Comparison of ENCODE assay signal across 29 cellular contexts in genomic region chr9:84122572-84122971, GRCh38.
"Had no signal": no experiment of that assay in that cellular context is flagged by ENCODE, and none has a peak within 500 bp of the region (broad histone marks: within the 10 kb centered on the region; RNA-seq: fewer than 3 reads in every experiment).

No MANE protein-coding gene starts in this region.

- H3K36me3 Mint-ChIP-seq: activated CD8-positive, alpha-beta memory T cell treated with anti-CD3 and anti-CD28 coated beads, Interleukin-2, amount 10 ng/mL, durations not matched to agents 7 days and 5 days; activated naive CD4-positive, alpha-beta T cell treated with anti-CD3 and anti-CD28 coated beads, Interleukin-2, amount 10 ng/mL, durations not matched to agents 7 days and 5 days; brain had no signal

- H3K27ac Mint-ChIP-seq: activated CD4-positive, alpha-beta memory T cell treated with anti-CD3 and anti-CD28 coated beads, Interleukin-2, amount 10 ng/mL, durations not matched to agents 7 days and 5 days; activated CD8-positive, alpha-beta memory T cell treated with anti-CD3 and anti-CD28 coated beads, Interleukin-2, amount 10 ng/mL, durations not matched to agents 7 days and 5 days; activated naive CD4-positive, alpha-beta T cell treated with anti-CD3 and anti-CD28 coated beads, Interleukin-2, amount 10 ng/mL, durations not matched to agents 7 days and 5 days; activated naive CD8-positive, alpha-beta T cell; activated naive CD8-positive, alpha-beta T cell treated with anti-CD3 and anti-CD28 coated beads, Interleukin-2, amount 50 U/mL, for 24 hours had no signal

- H3K4me3 ChIP-seq: PC-9 had no signal

- H3K27ac ChIP-seq: PC-9, RWPE1, WERI-Rb-1 had no signal

- H3K4me1 Mint-ChIP-seq: activated naive CD4-positive, alpha-beta T cell treated with anti-CD3 and anti-CD28 coated beads, Interleukin-2, amount 10 ng/mL, durations not matched to agents 7 days and 5 days; activated naive CD8-positive, alpha-beta T cell treated with anti-CD3 and anti-CD28 coated beads, Interleukin-2, amount 50 U/mL, for 24 hours had no signal

- H3K4me3 Mint-ChIP-seq: activated CD4-positive, alpha-beta memory T cell treated with anti-CD3 and anti-CD28 coated beads, Interleukin-2, amount 10 ng/mL, durations not matched to agents 7 days and 5 days; activated CD8-positive, alpha-beta memory T cell treated with anti-CD3 and anti-CD28 coated beads, Interleukin-2, amount 10 ng/mL, durations not matched to agents 7 days and 5 days; activated naive CD4-positive, alpha-beta T cell treated with anti-CD3 and anti-CD28 coated beads, Interleukin-2, amount 10 ng/mL, durations not matched to agents 7 days and 5 days; activated naive CD8-positive, alpha-beta T cell; activated naive CD8-positive, alpha-beta T cell treated with anti-CD3 and anti-CD28 coated beads, Interleukin-2, amount 50 U/mL, for 24 hours had no signal

- H3K4me2 ChIP-seq: PC-9 had no signal

- H2AFZ ChIP-seq: PC-9 had no signal

- DNase-seq: activated CD4-positive, alpha-beta memory T cell treated with anti-CD3 and anti-CD28 coated beads, Interleukin-2, amount 10 ng/mL, durations not matched to agents 7 days and 5 days; activated CD4-positive, alpha-beta T cell treated with anti-CD3 and anti-CD28 coated beads for 1 hour; activated CD4-positive, alpha-beta T cell treated with anti-CD3 and anti-CD28 coated beads for 48 hours; activated CD4-positive, CD25-positive, alpha-beta regulatory T cell; activated CD8-positive, alpha-beta memory T cell treated with anti-CD3 and anti-CD28 coated beads for 24 hours; activated CD8-positive, alpha-beta memory T cell treated with anti-CD3 and anti-CD28 coated beads, Interleukin-2, amount 10 ng/mL, durations not matched to agents 7 days and 5 days; activated CD8-positive, alpha-beta memory T cell treated with anti-CD3 and anti-CD28 coated beads, Interleukin-2, amount 50 U/mL, for 48 hours; activated effector memory CD4-positive, alpha-beta T cell treated with Interleukin-2 at 50 U/mL for 16 hours; activated naive CD4-positive, alpha-beta T cell treated with anti-CD3 and anti-CD28 coated beads, Interleukin-2, amount 10 ng/mL, durations not matched to agents 7 days and 5 days; activated naive CD8-positive, alpha-beta T cell treated with anti-CD3 and anti-CD28 coated beads, Interleukin-2, amount 50 U/mL, for 24 hours; activated T-cell treated with anti-CD3 and anti-CD28 coated beads, Interleukin-2, amount 50 U/mL, for 48 hours; anterior cingulate cortex; caudate nucleus; cerebellar nuclear complex; NCI-H2171; NCI-H446; NK-92 treated with Interleukin-12 subunit alpha and Interleukin-12 subunit beta, amount 100 ng/mL, for 24 hours; PC-9; SIG-M5; SW 1271; T-helper 1 cell; T-helper 2 cell; T-helper 9 cell; WERI-Rb-1 had no signal

- ATAC-seq: activated CD8-positive, alpha-beta memory T cell treated with anti-CD3 and anti-CD28 coated beads, Interleukin-2, amount 10 ng/mL, durations not matched to agents 7 days and 5 days; activated naive CD8-positive, alpha-beta T cell treated with anti-CD3 and anti-CD28 coated beads, Interleukin-2, amount 50 U/mL, for 24 hours had no signal

- H3K36me3 ChIP-seq: WERI-Rb-1 had no signal

- FAIRE-seq: bronchial epithelial cell, RCC 7860 had no signal
